Comparison of ENCODE assay signal across 17 cellular contexts in genomic region chr7:127901895-127902703, GRCh38.
A peak's percentile ranks its signal among the peaks of the same experiment; 100 is the strongest.
DNase-seq lines count a peak whose midpoint lies in the region; ATAC-seq, FAIRE-seq and TF ChIP-seq lines count a peak whose summit lies in the region.
"Had no signal": no experiment of that assay in that cellular context is flagged by ENCODE, and none has a peak within 500 bp of the region (broad histone marks: within the 10 kb centered on the region; RNA-seq: fewer than 3 reads in every experiment).

No MANE protein-coding gene starts in this region.

- no peaks in the 10 kb centered on the region for H3K9me2 ChIP-seq in PC-3 (replicated peaks; ENCODE audit: low read length)

- BruUV-seq in PC-3 (replicated peaks; lab: Mats Ljungman, UMichigan): no TSS peak

- no peaks in the 10 kb centered on the region for H3K36me3 ChIP-seq in astrocyte (ENCODE audit: insufficient read depth, low read length)
- peaks cover 3% of the 10 kb centered on the region; the same call in 1 of the 2 replicates for H3K36me3 ChIP-seq in PC-3 (ENCODE audit: low read depth, low read length)

- POLR2A ChIA-PET in PC-3 (lab: Charles Lee; ENCODE audit: unreplicated experiment): no interaction called here

- no peak overlapping the region for H3K4me2 ChIP-seq in astrocyte (ENCODE audit: low read length)
- no peak overlapping the region for H3K4me2 ChIP-seq in PC-3 (ENCODE audit: low read length)

- no peaks in the 10 kb centered on the region for H3K27me3 ChIP-seq in astrocyte (ENCODE audit: insufficient read depth, low read length)
- H3K27me3 ChIP-seq in PC-3 (ENCODE audit: low read length): no peaks in the 10 kb centered on the region

- H3K4me3 ChIP-seq in astrocyte (ENCODE audit: insufficient read depth, low read depth, low read length) (no peak overlapping the region), PC-3 (ENCODE audit: low read length) (no peak overlapping the region)

- H3K9me3 ChIP-seq in astrocyte (ENCODE audit: insufficient read depth, low read depth, low read length) (no peaks in the 10 kb centered on the region), PC-3 (ENCODE audit: low read length) (no peaks in the 10 kb centered on the region)

- H3K79me2 ChIP-seq in astrocyte (ENCODE audit: insufficient read depth, low read length) (peaks cover 56% of the 10 kb centered on the region), PC-3 (ENCODE audit: low read length) (0 out of 2 replicates have a peak, but pooled peaks cover 18% of the 10 kb centered on the region)

- CTCF ChIA-PET in PC-3 (lab: Charles Lee): no interaction called here

- H3K9me3 Mint-ChIP-seq in stimulated activated naive CD8-positive, alpha-beta T cell treated with anti-CD3 and anti-CD28 coated beads, Interleukin-15, Interleukin-2, amounts not matched to agents 100 ng/mL and 50 ng/mL, for 24 hours: no peaks in the 10 kb centered on the region
- H3K9me3 Mint-ChIP-seq in stimulated activated naive CD8-positive, alpha-beta T cell treated with anti-CD3 and anti-CD28 coated beads, Interleukin-15, amount 100 ng/mL, for 72 hours: no peaks in the 10 kb centered on the region
- no peaks in the 10 kb centered on the region for H3K9me3 Mint-ChIP-seq in astrocyte (ENCODE audit: unreplicated experiment)

- H3K36me3 Mint-ChIP-seq in stimulated activated naive CD8-positive, alpha-beta T cell treated with anti-CD3 and anti-CD28 coated beads, Interleukin-15, Interleukin-2, amounts not matched to agents 100 ng/mL and 50 ng/mL, for 24 hours (ENCODE audit: low read depth): peaks cover 55% of the 10 kb centered on the region
- H3K36me3 Mint-ChIP-seq in astrocyte (ENCODE audit: low read depth, unreplicated experiment): no peaks in the 10 kb centered on the region

- H3K4me1 Mint-ChIP-seq in stimulated activated naive CD8-positive, alpha-beta T cell treated with anti-CD3 and anti-CD28 coated beads, Interleukin-15, Interleukin-2, amounts not matched to agents 100 ng/mL and 50 ng/mL, for 24 hours (ENCODE audit: low read depth): peaks cover 41% of the 10 kb centered on the region
- peaks cover 26% of the 10 kb centered on the region for H3K4me1 Mint-ChIP-seq in stimulated activated naive CD8-positive, alpha-beta T cell treated with anti-CD3 and anti-CD28 coated beads, Interleukin-15, amount 100 ng/mL, for 72 hours
- H3K4me1 Mint-ChIP-seq in astrocyte (ENCODE audit: low read depth, unreplicated experiment): peaks cover 58% of the 10 kb centered on the region

- H3K4me3 Mint-ChIP-seq in stimulated activated naive CD8-positive, alpha-beta T cell treated with anti-CD3 and anti-CD28 coated beads, Interleukin-15, Interleukin-2, amounts not matched to agents 100 ng/mL and 50 ng/mL, for 24 hours: no peak overlapping the region
- H3K4me3 Mint-ChIP-seq in stimulated activated naive CD8-positive, alpha-beta T cell treated with anti-CD3 and anti-CD28 coated beads, Interleukin-15, amount 100 ng/mL, for 72 hours: no peak overlapping the region
- H3K4me3 Mint-ChIP-seq in astrocyte (ENCODE audit: unreplicated experiment): no peak overlapping the region

- intact Hi-C loops in PC-3 (cut with micrococcal nuclease): no loop called here

- H4K20me1 ChIP-seq in astrocyte (ENCODE audit: insufficient read depth, low read length): peaks cover 96% of the 10 kb centered on the region
- H4K20me1 ChIP-seq in PC-3 (ENCODE audit: low read length): no peaks in the 10 kb centered on the region

- no peak for FAIRE-seq in astrocyte (lab: Jason Lieb, UNC)

- H2AFZ ChIP-seq in astrocyte (ENCODE audit: low read depth, low read length): no peak overlapping the region
- H2AFZ ChIP-seq in PC-3 (ENCODE audit: low read length): no peak overlapping the region

- no peaks in the 10 kb centered on the region for H3F3A ChIP-seq in PC-3 (ENCODE audit: low read length, unreplicated experiment)

- no peaks in the 10 kb centered on the region for H3K27me3 Mint-ChIP-seq in stimulated activated naive CD8-positive, alpha-beta T cell treated with anti-CD3 and anti-CD28 coated beads, Interleukin-15, Interleukin-2, amounts not matched to agents 100 ng/mL and 50 ng/mL, for 24 hours
- no peaks in the 10 kb centered on the region for H3K27me3 Mint-ChIP-seq in stimulated activated naive CD8-positive, alpha-beta T cell treated with anti-CD3 and anti-CD28 coated beads, Interleukin-15, amount 100 ng/mL, for 72 hours
- no peaks in the 10 kb centered on the region for H3K27me3 Mint-ChIP-seq in astrocyte (ENCODE audit: low read depth, unreplicated experiment)
- H3K27me3 Mint-ChIP-seq: progenitor cell of endocrine pancreas had no signal

- peak overlapping the region; percentile 42 for H3K27ac Mint-ChIP-seq in stimulated activated naive CD8-positive, alpha-beta T cell treated with anti-CD3 and anti-CD28 coated beads, Interleukin-15, Interleukin-2, amounts not matched to agents 100 ng/mL and 50 ng/mL, for 24 hours
- no peak overlapping the region for H3K27ac Mint-ChIP-seq in stimulated activated naive CD8-positive, alpha-beta T cell treated with anti-CD3 and anti-CD28 coated beads, Interleukin-15, amount 100 ng/mL, for 72 hours
- H3K27ac Mint-ChIP-seq in astrocyte (ENCODE audit: unreplicated experiment): peak overlapping the region; percentile 60
- H3K27ac Mint-ChIP-seq: progenitor cell of endocrine pancreas had no signal

- H3K4me1 ChIP-seq in astrocyte (ENCODE audit: insufficient read depth, low read length): peaks cover 21% of the 10 kb centered on the region
- H3K4me1 ChIP-seq in PC-3 (ENCODE audit: insufficient read depth, low read length): peaks cover 11% of the 10 kb centered on the region

- DNase-seq in stimulated activated naive CD8-positive, alpha-beta T cell treated with anti-CD3 and anti-CD28 coated beads, Interleukin-15, amount 100 ng/mL, for 72 hours: no peak
- DNase-seq in astrocyte (ENCODE audit: low read depth): no peak
- no peak for DNase-seq in PC-3
- DNase-seq in cerebellum (ENCODE audit: low spot score): no peak
- DNase-seq: activated CD4-positive, alpha-beta T cell treated with anti-CD3 and anti-CD28 coated beads for 48 hours; activated naive CD4-positive, alpha-beta T cell treated with anti-CD3 and anti-CD28 coated beads, Interleukin-2, amount 50 U/mL, for 16 hours; cerebellar nuclear complex; NCI-H187; NCI-H748 treated with DMSO at 0.1 percent for 48 hours; stimulated activated CD4-positive, alpha-beta T cell treated with anti-CD3 and anti-CD28 coated beads, Interleukin-1b, Interleukin-23, amount 100 ng/mL, for 48 hours; stimulated activated naive CD4-positive, alpha-beta T cell had no signal

- no peak for TF ChIP-seq CTCF in astrocyte (IDR thresholded peaks at IDR 0.05; ENCODE audit: insufficient read depth, low read depth, low read length)
- no peak for TF ChIP-seq CTCF in PC-3 (conservative IDR thresholded peaks at IDR 0.05; ENCODE audit: low read depth, low read length)

- ATAC-seq in stimulated activated naive CD8-positive, alpha-beta T cell treated with anti-CD3 and anti-CD28 coated beads, Interleukin-15, amount 100 ng/mL, for 72 hours: no peak
- ATAC-seq in HG03103 (IDR thresholded peaks at IDR 0.05; ENCODE audit: low read depth, unreplicated experiment) (peak; percentile 34), PC-3 (no peak), HG03457 (IDR thresholded peaks at IDR 0.05; ENCODE audit: unreplicated experiment) (no peak)
- ATAC-seq: esophagus mucosa had no signal

- H3K9ac ChIP-seq in astrocyte (ENCODE audit: low read length): no peak overlapping the region
- no peak overlapping the region for H3K9ac ChIP-seq in PC-3 (ENCODE audit: low read length)

- H3K27ac ChIP-seq in astrocyte (ENCODE audit: low read depth, low read length) (no peak overlapping the region), temporal lobe (ENCODE audit: low read depth, low read length) (peak overlapping the region; percentile 17), PC-3 (ENCODE audit: low read length) (no peak overlapping the region)

Comparison
In these comparisons a context has a peak if more than half of its experiments do, and no peak if none do; other contexts are left out.
1. H3K27ac Mint-ChIP-seq: peak in stimulated activated naive CD8-positive, alpha-beta T cell treated with anti-CD3 and anti-CD28 coated beads, Interleukin-15, Interleukin-2, amounts not matched to agents 100 ng/mL and 50 ng/mL, for 24 hours (single experiment) and astrocyte (single experiment); none in stimulated activated naive CD8-positive, alpha-beta T cell treated with anti-CD3 and anti-CD28 coated beads, Interleukin-15, amount 100 ng/mL, for 72 hours (0 of 2).